8 cellular contexts compared by ENCODE assay signal in genomic region chr13:110965038-110965754, GRCh38. TPM values are rescaled to one million over a fixed set of nuclear protein-coding genes. Genes with fewer than 3 reads are reported as not detected.
A peak's percentile ranks its signal among the peaks of the same experiment; 100 is the strongest.
DNase-seq lines count a peak whose midpoint lies in the region; ATAC-seq, FAIRE-seq and TF ChIP-seq lines count a peak whose summit lies in the region.

No MANE protein-coding gene starts in this region.

- intact Hi-C loops in K562 (cut with micrococcal nuclease): loop anchor here (5.0 kb wide), 1 partner anchor 72 kb away; no protein-coding TSS in a partner anchor
- intact Hi-C loops in stomach (cut with DNase I; ENCODE audit: low total_unique reads): no loop called here

- peak; percentile 89 for ATAC-seq in GM21619 (IDR thresholded peaks at IDR 0.05; ENCODE audit: unreplicated experiment)
- ATAC-seq in K562: peak; percentile 88

- in situ Hi-C loops in K562 (cut with MboI): no loop called here

- H3K4me1 ChIP-seq in K562 (replicated peaks in 1 of 2; ENCODE audit: control insufficient read depth in 2 of 2, insufficient read depth in 2 of 2, low read length in 2 of 2) (peaks cover 0 to 27% of the 10 kb centered on the region in 2 experiments; a peak in 3 of 5 replicates), stomach (no peaks in the 10 kb centered on the region)

- peak overlapping the region; percentile 62; the same call in 1 of the 2 replicates for H2AFZ ChIP-seq in K562 (ENCODE audit: low read depth, low read length)

- DNase-seq in GM12864 (ENCODE audit: low read depth) (peak; percentile 65), HT1080 (ENCODE audit: low read depth) (peak; percentile 98), K562 (ENCODE audit: extremely low read depth in 1 of 4, low spot score in 3 of 4) (peak; percentile 25 to 92 (median 37)), stomach (no peak), D341Med (ENCODE audit: low spot score) (no peak), H7 (no peak), coronary artery (ENCODE audit: low spot score) (no peak)

- POLR2A ChIA-PET in K562 (lab: Yijun Ruan, JAX): interaction anchor here (1.2 kb wide), 1 partner anchor 10 kb away, joined by 4 read pairs; no protein-coding TSS in a partner anchor

- peak; percentile 92 for FAIRE-seq in K562 (lab: Jason Lieb, UNC)

- no peak; a peak in 1 of 4 replicates for TF ChIP-seq RAD21 in K562 (CRISPR knock-in tag; conservative IDR thresholded peaks at IDR 0.05 in 1 of 2, IDR thresholded peaks at IDR 0.05 in 1 of 2)

- H3K9me3 ChIP-seq in K562 (replicated peaks; ENCODE audit: control insufficient read depth, insufficient read depth, low read depth, low read length): peaks cover 5% of the 10 kb centered on the region; the same call in 1 of the 2 replicates
- peaks cover 4 to 47% (median 19%) of the 10 kb centered on the region in 4 donors for H3K9me3 ChIP-seq in stomach

- peak; percentile 55; the same call in 1 of the 2 replicates for TF ChIP-seq POLR2A in K562 (conservative IDR thresholded peaks at IDR 0.05)
- no peak for TF ChIP-seq POLR2A in stomach (IDR thresholded peaks at IDR 0.05)

- BruUV-seq in K562 (replicated peaks; lab: Mats Ljungman, UMichigan): no TSS peak

- CTCF ChIA-PET in K562 (lab: Yijun Ruan, JAX; ENCODE audit: low intra/inter-chr PET ratio): no interaction called here

- no peak for TF ChIP-seq CTCF in GM12864 (IDR thresholded peaks at IDR 0.05; ENCODE audit: low read depth, low read length, missing control alignments)
- no peak for TF ChIP-seq CTCF in K562 (IDR thresholded peaks at IDR 0.05 in 2 of 3, conservative IDR thresholded peaks at IDR 0.05 in 1 of 3; ENCODE audit: insufficient read depth in 2 of 3, low read depth in 1 of 3, low read length in 3 of 3)
- no peak for TF ChIP-seq CTCF in stomach (IDR thresholded peaks at IDR 0.05)
- TF ChIP-seq CTCF in coronary artery (IDR thresholded peaks at IDR 0.05): no peak

- H3K36me3 ChIP-seq in K562 (ENCODE audit: control insufficient read depth, insufficient read depth, low read length): no peaks in the 10 kb centered on the region; the same call in 2 of the 3 replicates
- no peaks in the 10 kb centered on the region for H3K36me3 ChIP-seq in stomach
- H3K36me3 ChIP-seq in H7 (replicated peaks; ENCODE audit: control insufficient read depth, insufficient read depth, low read length): no peaks in the 10 kb centered on the region

- H3K4me2 ChIP-seq in K562 (ENCODE audit: insufficient read depth, low read length): peak overlapping the region; percentile 78; the same call in 1 of the 2 replicates

- H4K20me1 ChIP-seq in K562 (replicated peaks; ENCODE audit: control insufficient read depth, insufficient read depth, low read length): no peaks in the 10 kb centered on the region

- H3K27me3 ChIP-seq in K562 (ENCODE audit: control insufficient read depth in 2 of 2, insufficient read depth in 2 of 2, low read length in 2 of 2) (no peaks in the 10 kb centered on the region), stomach (no peaks in the 10 kb centered on the region), H7 (ENCODE audit: control insufficient read depth, insufficient read depth, low read length) (no peaks in the 10 kb centered on the region)

- H3K9ac ChIP-seq in K562 (ENCODE audit: insufficient read depth in 1 of 2, low read depth in 2 of 2, low read length in 2 of 2): peak overlapping the region in 1 of 2 experiments; percentile 91; a peak in 2 of 4 replicates

- 4% methylated on average over 5 of the region's 5 CpGs for WGBS in K562 (ENCODE audit: insufficient coverage, low coverage, missing lambda C conversion rate)
- WGBS in stomach, 5 donors: 46 to 62% (median 48%) methylated on average over 5 of the region's 5 CpGs

- TF ChIP-seq EP300 in K562 (IDR thresholded peaks at IDR 0.05; ENCODE audit: low read length) (peak; percentile 97), stomach (IDR thresholded peaks at IDR 0.05) (no peak)

- no peak overlapping the region for H3K4me3 ChIP-seq in GM12864 (ENCODE audit: low read depth, low read length)
- H3K4me3 ChIP-seq in K562: peak overlapping the region; percentile 29
- no peak overlapping the region for H3K4me3 ChIP-seq in stomach
- H3K4me3 ChIP-seq in H7 (ENCODE audit: insufficient read depth, low read depth, low read length): no peak overlapping the region
- no peak overlapping the region for H3K4me3 ChIP-seq in coronary artery

- no peaks in the 10 kb centered on the region for H3K9me1 ChIP-seq in K562 (ENCODE audit: control insufficient read depth, insufficient read depth, low read length)

- peaks cover 41% of the 10 kb centered on the region; the same call in 2 of the 3 replicates for H3K79me2 ChIP-seq in K562 (ENCODE audit: control insufficient read depth, insufficient read depth, low read length)

- H3K27ac ChIP-seq in K562 (ENCODE audit: extremely low read depth, low read depth, low read length) (peak overlapping the region; percentile 99), stomach (peak overlapping the region in 4 of 5 donors; percentile 25 to 67 (median 48)), coronary artery (no peak overlapping the region)

TF ChIP-seq in K562, 482 proteins besides CTCF, POLR2A, EP300 and RAD21 (continues in another document):
- TF ChIP-seq ZNF212 (CRISPR knock-in tag; IDR thresholded peaks at IDR 0.05) (no peak), SFPQ (IDR thresholded peaks at IDR 0.05; ENCODE audit: low read depth, low read length) (no peak), MXD1 (CRISPR knock-in tag; IDR thresholded peaks at IDR 0.05; ENCODE audit: borderline replicate concordance, poor library complexity, severe bottlenecking) (no peak), SRF (CRISPR knock-in tag; IDR thresholded peaks at IDR 0.05) (0 out of 4 replicates have a peak, but pooled peaks of 1 of the 2 experiments have one; percentile 12), ZNF778 (CRISPR knock-in tag; IDR thresholded peaks at IDR 0.05) (no peak), ARID1B (IDR thresholded peaks at IDR 0.05) (peak; percentile 98), TEAD4 (IDR thresholded peaks at IDR 0.05; ENCODE audit: low read length) (peak; percentile 85), TEAD4 (CRISPR knock-in tag; IDR thresholded peaks at IDR 0.05; ENCODE audit: borderline replicate concordance) (no peak), RAD51 (IDR thresholded peaks at IDR 0.05; ENCODE audit: borderline replicate concordance, low read depth) (0 out of 2 replicates have a peak, but pooled peaks have one; percentile 24), ZNF707 (CRISPR knock-in tag; conservative IDR thresholded peaks at IDR 0.05) (no peak), CREB1 (IDR thresholded peaks at IDR 0.05) (peak; percentile 23; the same call in 1 of the 2 replicates), CREB1 (CRISPR knock-in tag; IDR thresholded peaks at IDR 0.05) (no peak), ZFX (CRISPR knock-in tag; IDR thresholded peaks at IDR 0.05) (0 out of 2 replicates have a peak, but pooled peaks have one; percentile 6), MYC (IDR thresholded peaks at IDR 0.05; ENCODE audit: low read depth, low read length) (peak; percentile 37; the same call in 1 of the 2 replicates), MYC (CRISPR knock-in tag; IDR thresholded peaks at IDR 0.05; ENCODE audit: borderline replicate concordance, low read depth) (no peak), HSF4 (CRISPR knock-in tag; IDR thresholded peaks at IDR 0.05; ENCODE audit: borderline replicate concordance) (no peak), ZNF311 (CRISPR knock-in tag; IDR thresholded peaks at IDR 0.05) (no peak)

RNA-seq across cellular contexts. Expression of gene ANKRD10, which starts 50.3 kb away (rescaled TPM):
- 47.4 and 59.7 TPM in 2 replicates for total RNA-seq in HT1080 (2014; rRNA removed; shearing (Covaris generic))
- 18.0 and 22.2 TPM in 2 replicates for polyA plus RNA-seq in HT1080 (2015; cell fraction: cytosol; rRNA removed)
- 139 and 168 TPM in 2 replicates for polyA plus RNA-seq in HT1080 (2015; cell fraction: nucleus; rRNA removed)
- 178 and 324 TPM in 2 replicates for total RNA-seq in K562 (2011; cell fraction: chromatin; rRNA removed; ENCODE audit: low replicate concordance)
- 159 and 175 TPM in 2 replicates for total RNA-seq in K562 (2011; cell fraction: nucleolus; rRNA removed)
- total RNA-seq in K562 (2011; cell fraction: nucleoplasm; rRNA removed): 205 and 428 TPM in 2 replicates
- 45.0 and 50.2 TPM in 2 replicates for total RNA-seq in K562 (2014; rRNA removed)
- 53.0 and 67.7 TPM in 2 replicates for total RNA-seq in K562 (2014; rRNA removed; fragmentation: Illumina TruSeq; extraction: Trizol)
- total RNA-seq in K562 (2015; rRNA removed; fragmentation: Illumina TruSeq; extraction: Trizol): 45.4 and 61.9 TPM in 2 replicates
- 46.9 and 55.0 TPM in 2 replicates for total RNA-seq in K562 (2021)
- polyA plus RNA-seq in K562 (2011; rRNA removed): 169 and 183 TPM in 2 replicates
- 54.2 and 61.3 TPM in 2 replicates for polyA plus RNA-seq in K562 (2011; cell fraction: cytosol; rRNA removed)
- polyA plus RNA-seq in K562 (2011; cell fraction: nucleus; rRNA removed): 416 and 593 TPM in 2 replicates
- 32.3 and 57.8 TPM in 2 replicates for polyA plus RNA-seq in K562 (2012)
- 21.7 and 23.2 TPM in 2 replicates for polyA plus RNA-seq in K562 (2014; fragmentation: Illumina TruSeq; extraction: Trizol)
- 10 to 100 TPM; 22.1 to 31.0 TPM for polyA plus RNA-seq in K562 (2014; fragmentation: Nextera tagmentation; extraction: Ambion mirVana)
- 36.8 and 40.2 TPM in 2 replicates for polyA plus RNA-seq in K562 (2014; rRNA removed)
- polyA minus RNA-seq in K562 (2011; rRNA and poly(A)+ RNA removed): 108 and 129 TPM in 2 replicates
- polyA minus RNA-seq in K562 (2011; cell fraction: cytosol; rRNA and poly(A)+ RNA removed): 91.0 and 108 TPM in 2 replicates
- 588 and 736 TPM in 2 replicates for polyA minus RNA-seq in K562 (2011; cell fraction: nucleus; rRNA and poly(A)+ RNA removed)
- 100 to 1,000 TPM; 122 to 246 (median 170) TPM for total RNA-seq in stomach
- polyA plus RNA-seq in stomach: 10 to 100 TPM; 37.4 to 75.4 (median 48.7) TPM
- total RNA-seq in H7 (2014; rRNA removed; shearing (Covaris generic)): 108 and 150 TPM in 2 replicates

Comparison
In these comparisons a context has a peak if more than half of its experiments do, and no peak if none do; other contexts are left out.
1. DNase-seq: peak in GM12864 (single experiment), HT1080 (single experiment) and K562 (4 of 4); none in stomach (single experiment), D341Med (single experiment), H7 (single experiment) and coronary artery (single experiment).
2. H3K27ac ChIP-seq: peak in K562 (single experiment) and stomach (4 of 5); none in coronary artery (0 of 2).